34 cellular contexts compared by ENCODE assay signal in the genomic region with DNA sequence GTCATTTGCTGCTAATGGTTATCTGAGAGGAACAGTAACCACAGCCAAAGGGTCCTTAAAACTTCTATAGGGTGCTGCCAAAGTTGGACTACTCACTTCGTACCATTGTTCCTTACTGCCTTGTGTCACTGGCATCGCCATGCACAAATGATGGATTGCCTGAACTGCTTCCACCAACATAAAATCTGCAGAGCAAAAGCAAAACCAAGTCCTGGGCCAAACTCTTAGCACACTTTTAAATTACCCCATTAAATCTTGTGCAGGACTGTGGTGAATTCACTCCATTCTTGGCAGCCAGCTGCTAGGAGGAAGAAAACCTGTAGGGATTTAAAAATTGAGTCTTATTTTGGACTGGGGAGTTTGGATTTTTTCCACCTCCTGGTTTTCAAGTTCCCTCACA.
"Had no signal": no experiment of that assay in that cellular context is flagged by ENCODE, and none has a peak within 500 bp of the region (broad histone marks: within the 10 kb centered on the region; RNA-seq: fewer than 3 reads in every experiment).

No MANE protein-coding gene starts in this region.

- H3K4me1 Mint-ChIP-seq: activated B cell treated with CpG ODN at 0.5 μM for 24 hours; activated CD4-positive, alpha-beta T cell treated with anti-CD3 and anti-CD28 coated beads, Interleukin-2, amount 10 ng/mL, durations not matched to agents 24 days and 14 days; activated naive CD8-positive, alpha-beta T cell treated with anti-CD3 and anti-CD28 coated beads for 36 hours; activated T-helper 17 cell treated with anti-CD3 and anti-CD28 coated beads, Interleukin-2, amount 50 U/mL, for 72 hours had no signal

- H3K27ac Mint-ChIP-seq: activated B cell treated with CpG ODN at 0.5 μM for 24 hours; activated CD4-positive, alpha-beta memory T cell treated with anti-CD3 and anti-CD28 coated beads for 36 hours; activated CD4-positive, alpha-beta T cell treated with anti-CD3 and anti-CD28 coated beads, Interleukin-2, amount 10 ng/mL, durations not matched to agents 24 days and 14 days; activated CD8-positive, alpha-beta T cell treated with anti-CD3 and anti-CD28 coated beads for 36 hours; activated naive CD4-positive, alpha-beta T cell treated with anti-CD3 and anti-CD28 coated beads for 36 hours; activated naive CD4-positive, alpha-beta T cell treated with anti-CD3 and anti-CD28 coated beads, Interleukin-2, amount 50 U/mL, for 72 hours; activated naive CD8-positive, alpha-beta T cell treated with anti-CD3 and anti-CD28 coated beads for 36 hours; activated T-cell treated with anti-CD3 and anti-CD28 coated beads, Interleukin-2, amount 50 U/mL, for 72 hours; activated T-helper 1 cell treated with anti-CD3 and anti-CD28 coated beads, Interleukin-12 subunit alpha, Interleukin-12 subunit beta, Interleukin-2, Interleukin-4 antibody, amounts not matched to agents 30 ng/mL and 10 ng/mL and 1 ng/mL, durations not matched to agents 14 hours and 24 hours and 36 hours; activated T-helper 17 cell treated with anti-CD3 and anti-CD28 coated beads, Interleukin-2, amount 50 U/mL, for 72 hours; T-helper 1 cell treated with Interleukin-12 subunit alpha and Interleukin-12 subunit beta and Interleukin-4 antibody, amounts not matched to agents 30 μg/mL and 1 μg/mL, for 36 hours; T-helper 2 cell treated with Interferon-gamma antibody and Interleukin-4, amounts not matched to agents 5 μg/mL and 100 μg/mL, for 36 hours had no signal

- H3K4me3 ChIP-seq: adrenal gland, body of pancreas, breast epithelium had no signal

- H3K36me3 Mint-ChIP-seq: activated CD4-positive, alpha-beta memory T cell treated with anti-CD3 and anti-CD28 coated beads for 36 hours; activated naive CD4-positive, alpha-beta T cell treated with anti-CD3 and anti-CD28 coated beads, Interleukin-2, amount 50 U/mL, for 72 hours; activated naive CD8-positive, alpha-beta T cell treated with anti-CD3 and anti-CD28 coated beads for 36 hours had no signal

- DNase-seq: activated B cell treated with CpG ODN at 0.5 μM for 24 hours; activated CD4-positive, alpha-beta memory T cell treated with anti-CD3 and anti-CD28 coated beads for 36 hours; activated CD4-positive, alpha-beta T cell treated with anti-CD3 and anti-CD28 coated beads for 4 hours; activated CD4-positive, alpha-beta T cell treated with anti-CD3 and anti-CD28 coated beads, Interleukin-2, amount 10 ng/mL, durations not matched to agents 24 days and 14 days; activated CD4-positive, alpha-beta T cell treated with anti-CD3 and anti-CD28 coated beads, Interleukin-2, amount 50 U/mL, for 1 hour; activated CD4-positive, alpha-beta T cell treated with anti-CD3 and anti-CD28 coated beads, Interleukin-2, amount 50 U/mL, for 4 hours; activated CD4-positive, CD25-positive, alpha-beta regulatory T cell treated with anti-CD3 and anti-CD28 coated beads, Interleukin-2, amount 50 U/mL, for 72 hours; activated CD8-positive, alpha-beta memory T cell treated with anti-CD3 and anti-CD28 coated beads, Interleukin-2, amount 50 U/mL, for 4 hours; activated CD8-positive, alpha-beta T cell treated with anti-CD3 and anti-CD28 coated beads for 36 hours; activated effector memory CD4-positive, alpha-beta T cell treated with anti-CD3 and anti-CD28 coated beads, Interleukin-2, amount 50 U/mL, for 16 hours; activated gamma-delta T cell treated with Interleukin-2 at 50 U/mL for 16 hours; activated naive CD4-positive, alpha-beta T cell; activated naive CD4-positive, alpha-beta T cell treated with anti-CD3 and anti-CD28 coated beads for 36 hours; activated naive CD4-positive, alpha-beta T cell treated with anti-CD3 and anti-CD28 coated beads, Interleukin-2, amount 50 U/mL, for 16 hours; activated naive CD8-positive, alpha-beta T cell treated with anti-CD3 and anti-CD28 coated beads for 36 hours; activated T-cell treated with anti-CD3 and anti-CD28 coated beads for 4 hours; activated T-cell treated with anti-CD3 and anti-CD28 coated beads, Interleukin-2, amount 50 U/mL, for 1 hour; activated T-cell treated with anti-CD3 and anti-CD28 coated beads, Interleukin-2, amount 50 U/mL, for 4 hours; activated T-cell treated with anti-CD3 and anti-CD28 coated beads, Interleukin-2, amount 50 U/mL, for 72 hours; adrenal gland; amniotic stem cell; aorta; body of pancreas; brain microvascular endothelial cell; central memory CD4-positive, alpha-beta T cell; T-helper 1 cell; T-helper 2 cell; T-helper 9 cell had no signal

- H3K27me3 Mint-ChIP-seq: activated B cell treated with CpG ODN at 0.5 μM for 24 hours; activated CD4-positive, alpha-beta T cell treated with anti-CD3 and anti-CD28 coated beads, Interleukin-2, amount 10 ng/mL, durations not matched to agents 24 days and 14 days; activated CD8-positive, alpha-beta T cell treated with anti-CD3 and anti-CD28 coated beads for 36 hours; activated naive CD8-positive, alpha-beta T cell treated with anti-CD3 and anti-CD28 coated beads for 36 hours; activated T-helper 17 cell treated with anti-CD3 and anti-CD28 coated beads, Interleukin-2, amount 50 U/mL, for 72 hours had no signal

- H3K9me3 Mint-ChIP-seq: activated B cell treated with CpG ODN at 0.5 μM for 24 hours; activated CD4-positive, alpha-beta memory T cell treated with anti-CD3 and anti-CD28 coated beads for 36 hours; activated CD4-positive, alpha-beta T cell treated with anti-CD3 and anti-CD28 coated beads, Interleukin-2, amount 10 ng/mL, durations not matched to agents 24 days and 14 days; activated naive CD4-positive, alpha-beta T cell treated with anti-CD3 and anti-CD28 coated beads for 36 hours; activated naive CD4-positive, alpha-beta T cell treated with anti-CD3 and anti-CD28 coated beads, Interleukin-2, amount 50 U/mL, for 72 hours; activated naive CD8-positive, alpha-beta T cell treated with anti-CD3 and anti-CD28 coated beads for 36 hours; activated T-cell treated with anti-CD3 and anti-CD28 coated beads, Interleukin-2, amount 50 U/mL, for 4 hours; activated T-cell treated with anti-CD3 and anti-CD28 coated beads, Interleukin-2, amount 50 U/mL, for 72 hours; activated T-helper 1 cell treated with anti-CD3 and anti-CD28 coated beads, Interleukin-12 subunit alpha, Interleukin-12 subunit beta, Interleukin-2, Interleukin-4 antibody, amounts not matched to agents 30 ng/mL and 10 ng/mL and 1 ng/mL, durations not matched to agents 14 hours and 24 hours and 36 hours; activated T-helper 17 cell treated with anti-CD3 and anti-CD28 coated beads, Interleukin-2, amount 50 U/mL, for 72 hours; T-helper 1 cell treated with Interleukin-12 subunit alpha and Interleukin-12 subunit beta and Interleukin-4 antibody, amounts not matched to agents 30 μg/mL and 1 μg/mL, for 36 hours; T-helper 2 cell treated with Interferon-gamma antibody and Interleukin-4, amounts not matched to agents 5 μg/mL and 100 μg/mL, for 36 hours had no signal

- ATAC-seq: activated CD8-positive, alpha-beta T cell treated with anti-CD3 and anti-CD28 coated beads for 36 hours; activated naive CD4-positive, alpha-beta T cell treated with anti-CD3 and anti-CD28 coated beads, Interleukin-2, amount 50 U/mL, for 72 hours; activated T-cell treated with anti-CD3 and anti-CD28 coated beads, Interleukin-2, amount 50 U/mL, for 4 hours; activated T-cell treated with anti-CD3 and anti-CD28 coated beads, Interleukin-2, amount 50 U/mL, for 72 hours; activated T-helper 17 cell treated with anti-CD3 and anti-CD28 coated beads, Interleukin-2, amount 50 U/mL, for 72 hours; body of pancreas had no signal

- H3K4me3 Mint-ChIP-seq: activated B cell treated with CpG ODN at 0.5 μM for 24 hours; activated CD4-positive, alpha-beta memory T cell treated with anti-CD3 and anti-CD28 coated beads for 36 hours; activated CD4-positive, alpha-beta T cell treated with anti-CD3 and anti-CD28 coated beads, Interleukin-2, amount 10 ng/mL, durations not matched to agents 24 days and 14 days; activated CD8-positive, alpha-beta T cell treated with anti-CD3 and anti-CD28 coated beads for 36 hours; activated naive CD4-positive, alpha-beta T cell treated with anti-CD3 and anti-CD28 coated beads for 36 hours; activated naive CD8-positive, alpha-beta T cell treated with anti-CD3 and anti-CD28 coated beads for 36 hours; activated T-cell treated with anti-CD3 and anti-CD28 coated beads, Interleukin-2, amount 50 U/mL, for 4 hours; activated T-cell treated with anti-CD3 and anti-CD28 coated beads, Interleukin-2, amount 50 U/mL, for 72 hours; activated T-helper 1 cell treated with anti-CD3 and anti-CD28 coated beads, Interleukin-12 subunit alpha, Interleukin-12 subunit beta, Interleukin-2, Interleukin-4 antibody, amounts not matched to agents 30 ng/mL and 10 ng/mL and 1 ng/mL, durations not matched to agents 14 hours and 24 hours and 36 hours; activated T-helper 17 cell treated with anti-CD3 and anti-CD28 coated beads, Interleukin-2, amount 50 U/mL, for 72 hours; T-helper 1 cell treated with Interleukin-12 subunit alpha and Interleukin-12 subunit beta and Interleukin-4 antibody, amounts not matched to agents 30 μg/mL and 1 μg/mL, for 36 hours; T-helper 2 cell treated with Interferon-gamma antibody and Interleukin-4, amounts not matched to agents 5 μg/mL and 100 μg/mL, for 36 hours had no signal
